Comparison of ENCODE assay signal across 8 cellular contexts in genomic region chr16:30893082-30893743, GRCh38. TPM values are rescaled to one million over a fixed set of nuclear protein-coding genes. Genes with fewer than 3 reads are reported as not detected.
A peak's percentile ranks its signal among the peaks of the same experiment; 100 is the strongest.
DNase-seq lines count a peak whose midpoint lies in the region; ATAC-seq and TF ChIP-seq lines count a peak whose summit lies in the region.

No MANE protein-coding gene starts in this region.

- peak overlapping the region; percentile 89 to 96 (median 90) for H3K9ac ChIP-seq in skeletal muscle tissue (ENCODE audit: low read depth in 1 of 3, low read length in 3 of 3)

- intact Hi-C loops in activated CD8-positive, alpha-beta T cell treated with anti-CD3 and anti-CD28 coated beads for 36 hours (cut with micrococcal nuclease) = loop anchor here (10.0 kb wide), 1 partner anchor 238 kb away; the partner anchor contains the start of genes FBRS and PRR14

- H3K27me3 Mint-ChIP-seq in activated CD8-positive, alpha-beta T cell treated with anti-CD3 and anti-CD28 coated beads for 36 hours = no peaks in the 10 kb centered on the region

- H3K4me1 ChIP-seq in skeletal muscle tissue (ENCODE audit: control insufficient read depth in 3 of 3, insufficient read depth in 3 of 3, low read length in 3 of 3) = peaks cover 30 to 42% (median 31%) of the 10 kb centered on the region in 3 donors

- peaks cover 9 to 20% (median 9%) of the 10 kb centered on the region in 3 donors for H3K36me3 ChIP-seq in skeletal muscle tissue (ENCODE audit: control insufficient read depth in 3 of 3, insufficient read depth in 3 of 3, low read length in 3 of 3)

- H3K27ac ChIP-seq in skeletal muscle tissue (ENCODE audit: low read depth, low read length) = peak overlapping the region; percentile 71

- no peaks in the 10 kb centered on the region for H3K9me3 ChIP-seq in skeletal muscle tissue (ENCODE audit: control insufficient read depth in 3 of 3, low read length in 3 of 3)

- POLR2A ChIA-PET in activated CD8-positive, alpha-beta T cell treated with anti-CD3 and anti-CD28 coated beads for 36 hours (lab: Charles Lee) = interaction anchor here (0.7 to 8.1 kb wide), 6 partner anchors 9 to 122 kb away, joined by 3 to 64 read pairs (median 5); no protein-coding TSS in a partner anchor

- ATAC-seq in HG02759 (IDR thresholded peaks at IDR 0.05; ENCODE audit: unreplicated experiment) (peak; percentile 1), HG03097 (IDR thresholded peaks at IDR 0.05; ENCODE audit: low FRiP score, unreplicated experiment) (no peak)
- ATAC-seq in activated CD8-positive, alpha-beta T cell treated with anti-CD3 and anti-CD28 coated beads for 36 hours = peak; percentile 18

- H3K4me3 Mint-ChIP-seq in activated CD8-positive, alpha-beta T cell treated with anti-CD3 and anti-CD28 coated beads for 36 hours = peak overlapping the region; percentile 86

- peaks cover 40% of the 10 kb centered on the region for H3K4me1 Mint-ChIP-seq in activated CD8-positive, alpha-beta T cell treated with anti-CD3 and anti-CD28 coated beads for 36 hours (ENCODE audit: low read depth)

- H3K36me3 Mint-ChIP-seq in activated CD8-positive, alpha-beta T cell treated with anti-CD3 and anti-CD28 coated beads for 36 hours (ENCODE audit: low read depth) = peaks cover 14% of the 10 kb centered on the region

- no peaks in the 10 kb centered on the region for H3K27me3 ChIP-seq in skeletal muscle tissue (ENCODE audit: control insufficient read depth in 3 of 3, insufficient read depth in 3 of 3, low read length in 3 of 3)

- DNase-seq in activated CD8-positive, alpha-beta T cell treated with anti-CD3 and anti-CD28 coated beads for 36 hours = peak; percentile 54
- DNase-seq in globus pallidus (ENCODE audit: low spot score) (peak; percentile 15), hepatic stellate cell (ENCODE audit: low spot score) (no peak), cerebellum (ENCODE audit: low spot score) (no peak)

- peak overlapping the region; percentile 88 for H3K27ac Mint-ChIP-seq in activated CD8-positive, alpha-beta T cell treated with anti-CD3 and anti-CD28 coated beads for 36 hours

- CTCF ChIA-PET in activated CD8-positive, alpha-beta T cell treated with anti-CD3 and anti-CD28 coated beads for 36 hours (lab: Charles Lee) = interaction anchor here (1.7 to 2.5 kb wide), 2 partner anchors 9 to 48 kb away, joined by 7 to 17 read pairs; no protein-coding TSS in a partner anchor

- H3K9me3 Mint-ChIP-seq in activated CD8-positive, alpha-beta T cell treated with anti-CD3 and anti-CD28 coated beads for 36 hours = no peaks in the 10 kb centered on the region

- no peak for TF ChIP-seq CTCF in GM12875 (IDR thresholded peaks at IDR 0.05; ENCODE audit: borderline replicate concordance, insufficient read depth, low read depth, low read length)
- TF ChIP-seq CTCF in activated CD8-positive, alpha-beta T cell treated with anti-CD3 and anti-CD28 coated beads for 36 hours (IDR thresholded peaks at IDR 0.05) = no peak

- H3K4me3 ChIP-seq in GM12875 (ENCODE audit: low read depth, low read length) (peak overlapping the region; percentile 77), skeletal muscle tissue (ENCODE audit: low read length in 3 of 3) (peak overlapping the region; percentile 90 to 96 (median 91))

RNA-seq across cellular contexts. Expression of gene BCL7C, which starts 0.7 kb away (rescaled TPM):
- total RNA-seq in activated CD8-positive, alpha-beta T cell treated with anti-CD3 and anti-CD28 coated beads for 36 hours = 10 to 100 TPM; 21.8 to 23.6 TPM
- 29.7 TPM for total RNA-seq in skeletal muscle tissue
- 37.0 TPM for total RNA-seq in cerebellum

RNA-seq across cellular contexts. Expression of gene CTF1, which starts 3.2 kb away (rescaled TPM):
- total RNA-seq in activated CD8-positive, alpha-beta T cell treated with anti-CD3 and anti-CD28 coated beads for 36 hours = under 1 TPM; 0.31 to 0.32 TPM
- 0.52 TPM for total RNA-seq in skeletal muscle tissue
- 0.36 TPM for total RNA-seq in cerebellum

RNA-seq across cellular contexts. Expression of gene FBXL19, which starts 30.2 kb away (rescaled TPM):
- 10 to 100 TPM; 21.1 to 22.0 TPM for total RNA-seq in activated CD8-positive, alpha-beta T cell treated with anti-CD3 and anti-CD28 coated beads for 36 hours
- total RNA-seq in skeletal muscle tissue (5.2 TPM), cerebellum (32.3 TPM)

RNA-seq across cellular contexts. Expression of gene ORAI3, which starts 55.7 kb away (rescaled TPM):
- 10 to 100 TPM in 1 of 2 experiments, 1 to 10 TPM in 1; 7.6 to 10.9 TPM for total RNA-seq in activated CD8-positive, alpha-beta T cell treated with anti-CD3 and anti-CD28 coated beads for 36 hours
- total RNA-seq in skeletal muscle tissue (9.4 TPM), cerebellum (5.4 TPM)

Comparison
In these comparisons a context has a peak if more than half of its experiments do, and no peak if none do; other contexts are left out.
1. DNase-seq: peak in activated CD8-positive, alpha-beta T cell treated with anti-CD3 and anti-CD28 coated beads for 36 hours (single experiment) and globus pallidus (single experiment); none in hepatic stellate cell (single experiment) and cerebellum (single experiment).